8 cellular contexts compared by ENCODE assay signal in genomic region chr2:120346034-120346666, GRCh38. TPM values are rescaled to one million over a fixed set of nuclear protein-coding genes. Genes with fewer than 3 reads are reported as not detected.
A peak's percentile ranks its signal among the peaks of the same experiment; 100 is the strongest.
DNase-seq lines count a peak whose midpoint lies in the region; ATAC-seq, FAIRE-seq and TF ChIP-seq lines count a peak whose summit lies in the region.

Gene INHBB, plus strand, starts transcription at chr2:120346136. Its CDS starts 53 bp downstream, at chr2:120346189.

- H3K4me3 ChIP-seq in right cardiac atrium (ENCODE audit: low read length) (peak within 1 kb of the TSS; percentile 71), skeletal muscle cell (ENCODE audit: low read depth, low read length) (peak within 1 kb of the TSS; percentile 38)

- no peak for FAIRE-seq in H54 (lab: Jason Lieb, UNC)

- peaks cover 1% of the 10 kb centered on the region for H3K4me1 ChIP-seq in right cardiac atrium (ENCODE audit: control insufficient read depth, insufficient read depth, low read length)

- no peak within 1 kb of the TSS for H3K27ac Mint-ChIP-seq in activated CD4-positive, alpha-beta memory T cell treated with anti-CD3 and anti-CD28 coated beads for 36 hours

- POLR2A ChIA-PET in activated CD4-positive, alpha-beta memory T cell treated with anti-CD3 and anti-CD28 coated beads for 36 hours (lab: Charles Lee): no interaction called here

- no peaks in the 10 kb centered on the region for H3K27me3 ChIP-seq in right cardiac atrium (ENCODE audit: control insufficient read depth, insufficient read depth)

- no peak within 1 kb of the TSS for H3K27ac ChIP-seq in right cardiac atrium (ENCODE audit: low read length)

- H3K9me3 ChIP-seq in right cardiac atrium (ENCODE audit: control insufficient read depth, low read length): no peaks in the 10 kb centered on the region

- intact Hi-C loops in activated CD4-positive, alpha-beta memory T cell treated with anti-CD3 and anti-CD28 coated beads for 36 hours (cut with micrococcal nuclease): loop anchor here (5.0 kb wide), 1 partner anchor 206 kb away; no protein-coding TSS in a partner anchor
- intact Hi-C loops in right cardiac atrium (cut with DNase I): loop anchor here in 3 of 4 donors (5.0 to 10.0 kb wide), 5 partner anchors 169 to 739 kb away; no protein-coding TSS in a partner anchor

- 2% methylated on average over 94 of the region's 97 CpGs for WGBS in right cardiac atrium

- CTCF ChIA-PET in activated CD4-positive, alpha-beta memory T cell treated with anti-CD3 and anti-CD28 coated beads for 36 hours (lab: Charles Lee): interaction anchor here (2.0 kb wide), 1 partner anchor 171 kb away, joined by 8 read pairs; no protein-coding TSS in a partner anchor

- peaks cover 55% of the 10 kb centered on the region for H3K27me3 Mint-ChIP-seq in activated CD4-positive, alpha-beta memory T cell treated with anti-CD3 and anti-CD28 coated beads for 36 hours

- H3K4me1 Mint-ChIP-seq in activated CD4-positive, alpha-beta memory T cell treated with anti-CD3 and anti-CD28 coated beads for 36 hours (ENCODE audit: low read depth): peaks cover 22% of the 10 kb centered on the region

- DNase-seq in NCI-H748 (lab: John Stamatoyannopoulos, UW; ENCODE audit: unreplicated experiment): peak; percentile 59
- no peak for DNase-seq in NCI-H748 treated with DMSO at 0.1 percent for 48 hours (lab: John Stamatoyannopoulos, UW)
- no peak for DNase-seq in activated CD4-positive, alpha-beta memory T cell treated with anti-CD3 and anti-CD28 coated beads for 36 hours
- DNase-seq in right cardiac atrium: peak in 1 of 3 donors; percentile 66
- no peak for DNase-seq in skeletal muscle cell (ENCODE audit: low read depth)
- no peak for DNase-seq in H54 (ENCODE audit: insufficient read length, low spot score)

- H3K9me3 Mint-ChIP-seq in activated CD4-positive, alpha-beta memory T cell treated with anti-CD3 and anti-CD28 coated beads for 36 hours: no peaks in the 10 kb centered on the region

- ATAC-seq in right cardiac atrium: no peak
- ATAC-seq in HG03159 (IDR thresholded peaks at IDR 0.05; ENCODE audit: unreplicated experiment): no peak
- no peak for ATAC-seq in GM21786 (IDR thresholded peaks at IDR 0.05; ENCODE audit: unreplicated experiment)

- peak within 1 kb of the TSS; percentile 50 for H3K4me3 Mint-ChIP-seq in activated CD4-positive, alpha-beta memory T cell treated with anti-CD3 and anti-CD28 coated beads for 36 hours

- H3K36me3 Mint-ChIP-seq in activated CD4-positive, alpha-beta memory T cell treated with anti-CD3 and anti-CD28 coated beads for 36 hours: no peaks in the 10 kb centered on the region

- no peak for TF ChIP-seq POLR2A in H54 (IDR thresholded peaks at IDR 0.05; ENCODE audit: low read depth, low read length)

RNA-seq across cellular contexts. Expression of gene INHBB, which starts in this region (rescaled TPM):
- not detected for total RNA-seq in activated CD4-positive, alpha-beta memory T cell treated with anti-CD3 and anti-CD28 coated beads for 36 hours
- 1 to 10 TPM; 1.4 to 2.5 (median 2.0) TPM for total RNA-seq in right cardiac atrium
- polyA plus RNA-seq in right cardiac atrium: 2.4 TPM
